Comparison of ENCODE assay signal across 26 cellular contexts in the genomic region with DNA sequence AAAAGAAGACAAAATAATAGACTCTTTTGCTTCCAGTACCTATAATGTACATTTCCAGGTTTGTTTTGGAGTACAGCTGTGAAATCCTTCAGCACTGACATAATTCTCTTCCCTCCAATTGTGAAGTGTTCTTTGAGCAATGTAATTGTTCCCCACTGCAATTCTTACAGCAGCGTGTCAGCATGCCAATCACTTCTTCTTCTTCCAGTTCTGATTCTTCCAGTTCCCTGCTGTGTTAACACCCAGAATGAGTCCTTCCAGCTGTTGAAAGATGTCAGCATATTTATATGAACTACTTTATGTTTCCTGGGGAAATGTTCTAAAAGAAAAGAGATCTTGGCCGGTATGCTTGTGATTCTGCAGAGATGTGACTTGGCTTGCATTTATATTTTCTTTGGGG.
"Had no signal": no experiment of that assay in that cellular context is flagged by ENCODE, and none has a peak within 500 bp of the region (broad histone marks: within the 10 kb centered on the region; RNA-seq: fewer than 3 reads in every experiment).

No MANE protein-coding gene starts in this region.

- H3K4me3 Mint-ChIP-seq: activated B cell treated with CpG ODN at 0.5 μM for 24 hours; activated CD4-positive, alpha-beta memory T cell treated with anti-CD3 and anti-CD28 coated beads for 36 hours; activated naive CD8-positive, alpha-beta T cell treated with anti-CD3 and anti-CD28 coated beads for 36 hours; activated T-cell treated with anti-CD3 and anti-CD28 coated beads, Interleukin-2, amount 50 U/mL, for 4 hours; activated T-helper 1 cell treated with anti-CD3 and anti-CD28 coated beads, Interleukin-12 subunit alpha, Interleukin-12 subunit beta, Interleukin-2, Interleukin-4 antibody, amounts not matched to agents 30 ng/mL and 10 ng/mL and 1 ng/mL, durations not matched to agents 14 hours and 24 hours and 36 hours; central memory CD8-positive, alpha-beta T cell; T-cell; T-helper 17 cell had no signal

- H3K9me3 ChIP-seq: SJCRH30 had no signal

- H3K4me1 ChIP-seq: SJCRH30 had no signal

- H3K36me3 Mint-ChIP-seq: activated CD4-positive, alpha-beta memory T cell treated with anti-CD3 and anti-CD28 coated beads for 36 hours; activated naive CD8-positive, alpha-beta T cell treated with anti-CD3 and anti-CD28 coated beads for 36 hours; T-cell had no signal

- H3K27ac Mint-ChIP-seq: activated B cell treated with CpG ODN at 0.5 μM for 24 hours; activated CD4-positive, alpha-beta memory T cell treated with anti-CD3 and anti-CD28 coated beads for 36 hours; activated naive CD8-positive, alpha-beta T cell treated with anti-CD3 and anti-CD28 coated beads for 36 hours; activated T-helper 1 cell treated with anti-CD3 and anti-CD28 coated beads, Interleukin-12 subunit alpha, Interleukin-12 subunit beta, Interleukin-2, Interleukin-4 antibody, amounts not matched to agents 30 ng/mL and 10 ng/mL and 1 ng/mL, durations not matched to agents 14 hours and 24 hours and 36 hours; T-cell; T-helper 17 cell had no signal

- H3K27ac ChIP-seq: brain microvascular endothelial cell, cardiac muscle cell, SJCRH30, SK-N-MC, VCaP had no signal

- H3K9me3 Mint-ChIP-seq: activated B cell treated with CpG ODN at 0.5 μM for 24 hours; activated CD4-positive, alpha-beta memory T cell treated with anti-CD3 and anti-CD28 coated beads for 36 hours; activated naive CD8-positive, alpha-beta T cell treated with anti-CD3 and anti-CD28 coated beads for 36 hours; activated T-cell treated with anti-CD3 and anti-CD28 coated beads, Interleukin-2, amount 50 U/mL, for 4 hours; activated T-helper 1 cell treated with anti-CD3 and anti-CD28 coated beads, Interleukin-12 subunit alpha, Interleukin-12 subunit beta, Interleukin-2, Interleukin-4 antibody, amounts not matched to agents 30 ng/mL and 10 ng/mL and 1 ng/mL, durations not matched to agents 14 hours and 24 hours and 36 hours; central memory CD8-positive, alpha-beta T cell; T-cell had no signal

- ATAC-seq: activated T-cell treated with anti-CD3 and anti-CD28 coated beads, Interleukin-2, amount 50 U/mL, for 4 hours; T-cell had no signal

- H3K4me1 Mint-ChIP-seq: activated B cell treated with CpG ODN at 0.5 μM for 24 hours; activated naive CD8-positive, alpha-beta T cell treated with anti-CD3 and anti-CD28 coated beads for 36 hours; central memory CD8-positive, alpha-beta T cell; T-cell; T-helper 17 cell had no signal

- H3K4me3 ChIP-seq: cardiac muscle cell, SJCRH30, SK-N-MC had no signal

- H3K36me3 ChIP-seq: brain microvascular endothelial cell, cardiac muscle cell, SJCRH30 had no signal

- H3K27me3 ChIP-seq: brain microvascular endothelial cell, cardiac muscle cell had no signal

- DNase-seq: activated B cell treated with CpG ODN at 0.5 μM for 24 hours; activated CD4-positive, alpha-beta T cell treated with anti-CD3 and anti-CD28 coated beads for 4 hours; activated CD4-positive, alpha-beta T cell treated with anti-CD3 and anti-CD28 coated beads, Interleukin-2, amount 50 U/mL, for 1 hour; activated CD4-positive, CD25-positive, alpha-beta regulatory T cell treated with anti-CD3 and anti-CD28 coated beads, Interleukin-2, amount 50 U/mL, for 72 hours; activated CD8-positive, alpha-beta memory T cell treated with anti-CD3 and anti-CD28 coated beads, Interleukin-2, amount 50 U/mL, for 4 hours; activated gamma-delta T cell treated with Interleukin-2 at 50 U/mL for 16 hours; activated naive CD4-positive, alpha-beta T cell treated with anti-CD3 and anti-CD28 coated beads, Interleukin-2, amount 50 U/mL, for 16 hours; activated naive CD8-positive, alpha-beta T cell treated with anti-CD3 and anti-CD28 coated beads for 36 hours; activated T-cell treated with anti-CD3 and anti-CD28 coated beads for 4 hours; activated T-cell treated with anti-CD3 and anti-CD28 coated beads, Interleukin-2, amount 50 U/mL, for 4 hours; aorta; brain microvascular endothelial cell; NCI-H1436; NCI-H2081 treated with DMSO at 0.1 percent for 48 hours; NCI-H2171; NCI-H226; SJCRH30; T-helper 17 cell; T-helper 9 cell had no signal
